ENCODE assay signal across 35 cellular contexts in the genomic region with DNA sequence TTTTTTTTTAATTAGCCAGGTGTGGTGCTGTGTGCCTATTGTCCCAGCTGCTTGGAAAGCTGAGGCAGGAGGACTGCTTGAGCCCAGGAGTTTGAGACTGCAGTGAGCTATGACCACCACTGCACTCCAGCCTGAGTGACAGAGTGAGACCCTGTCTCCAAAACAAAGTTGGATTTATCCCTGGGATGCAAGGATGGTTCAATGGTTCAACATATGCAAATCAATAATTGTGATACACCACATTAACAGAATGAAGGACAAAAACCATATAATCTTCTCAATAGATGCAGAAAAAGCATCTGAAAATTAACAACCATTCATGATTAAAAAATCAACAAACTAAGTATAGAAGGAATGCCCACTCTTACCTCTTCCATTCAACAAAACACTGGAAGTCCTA.
"Had no signal": no experiment of that assay in that cellular context is flagged by ENCODE, and none has a peak within 500 bp of the region (broad histone marks: within the 10 kb centered on the region; RNA-seq: fewer than 3 reads in every experiment).

No MANE protein-coding gene starts in this region.

- H3K4me3 Mint-ChIP-seq: activated B cell treated with CpG ODN at 0.5 μM for 24 hours; activated CD4-positive, alpha-beta memory T cell treated with anti-CD3 and anti-CD28 coated beads for 36 hours; activated CD4-positive, alpha-beta T cell treated with anti-CD3 and anti-CD28 coated beads, Interleukin-2, amount 10 ng/mL, durations not matched to agents 24 days and 14 days; activated CD8-positive, alpha-beta T cell treated with anti-CD3 and anti-CD28 coated beads for 36 hours; activated naive CD4-positive, alpha-beta T cell treated with anti-CD3 and anti-CD28 coated beads for 36 hours; activated naive CD8-positive, alpha-beta T cell treated with anti-CD3 and anti-CD28 coated beads for 36 hours; activated T-cell treated with anti-CD3 and anti-CD28 coated beads, Interleukin-2, amount 50 U/mL, for 4 hours; activated T-cell treated with anti-CD3 and anti-CD28 coated beads, Interleukin-2, amount 50 U/mL, for 72 hours; activated T-helper 1 cell treated with anti-CD3 and anti-CD28 coated beads, Interleukin-12 subunit alpha, Interleukin-12 subunit beta, Interleukin-2, Interleukin-4 antibody, amounts not matched to agents 30 ng/mL and 10 ng/mL and 1 ng/mL, durations not matched to agents 14 hours and 24 hours and 36 hours; activated T-helper 17 cell treated with anti-CD3 and anti-CD28 coated beads, Interleukin-2, amount 50 U/mL, for 72 hours; T-helper 2 cell treated with Interferon-gamma antibody and Interleukin-4, amounts not matched to agents 5 μg/mL and 100 μg/mL, for 36 hours had no signal

- H3K27me3 ChIP-seq: adrenal gland, body of pancreas, brain microvascular endothelial cell, breast epithelium had no signal

- H3K27ac ChIP-seq: adrenal gland, body of pancreas, brain microvascular endothelial cell, breast epithelium, VCaP had no signal

- H3K27me3 Mint-ChIP-seq: activated B cell treated with CpG ODN at 0.5 μM for 24 hours; activated CD4-positive, alpha-beta memory T cell treated with anti-CD3 and anti-CD28 coated beads for 36 hours; activated CD4-positive, alpha-beta T cell treated with anti-CD3 and anti-CD28 coated beads, Interleukin-2, amount 10 ng/mL, durations not matched to agents 24 days and 14 days; activated CD8-positive, alpha-beta T cell treated with anti-CD3 and anti-CD28 coated beads for 36 hours; activated naive CD8-positive, alpha-beta T cell treated with anti-CD3 and anti-CD28 coated beads for 36 hours; activated T-helper 17 cell treated with anti-CD3 and anti-CD28 coated beads, Interleukin-2, amount 50 U/mL, for 72 hours had no signal

- FAIRE-seq: astrocyte, TTC549 had no signal

- ATAC-seq: activated CD8-positive, alpha-beta T cell treated with anti-CD3 and anti-CD28 coated beads for 36 hours; activated naive CD4-positive, alpha-beta T cell treated with anti-CD3 and anti-CD28 coated beads, Interleukin-2, amount 50 U/mL, for 72 hours; activated T-cell treated with anti-CD3 and anti-CD28 coated beads, Interleukin-2, amount 50 U/mL, for 4 hours; activated T-cell treated with anti-CD3 and anti-CD28 coated beads, Interleukin-2, amount 50 U/mL, for 72 hours; activated T-helper 17 cell treated with anti-CD3 and anti-CD28 coated beads, Interleukin-2, amount 50 U/mL, for 72 hours; body of pancreas had no signal

- H3K4me1 ChIP-seq: adrenal gland, body of pancreas, breast epithelium had no signal

- H3K4me1 Mint-ChIP-seq: activated B cell treated with CpG ODN at 0.5 μM for 24 hours had no signal

- H3K36me3 ChIP-seq: adrenal gland, breast epithelium had no signal

- H3K27ac Mint-ChIP-seq: activated B cell treated with CpG ODN at 0.5 μM for 24 hours; activated CD4-positive, alpha-beta memory T cell treated with anti-CD3 and anti-CD28 coated beads for 36 hours; activated CD4-positive, alpha-beta T cell treated with anti-CD3 and anti-CD28 coated beads, Interleukin-2, amount 10 ng/mL, durations not matched to agents 24 days and 14 days; activated CD8-positive, alpha-beta T cell treated with anti-CD3 and anti-CD28 coated beads for 36 hours; activated naive CD4-positive, alpha-beta T cell treated with anti-CD3 and anti-CD28 coated beads for 36 hours; activated naive CD8-positive, alpha-beta T cell treated with anti-CD3 and anti-CD28 coated beads for 36 hours; activated T-helper 1 cell treated with anti-CD3 and anti-CD28 coated beads, Interleukin-12 subunit alpha, Interleukin-12 subunit beta, Interleukin-2, Interleukin-4 antibody, amounts not matched to agents 30 ng/mL and 10 ng/mL and 1 ng/mL, durations not matched to agents 14 hours and 24 hours and 36 hours; activated T-helper 17 cell treated with anti-CD3 and anti-CD28 coated beads, Interleukin-2, amount 50 U/mL, for 72 hours; T-helper 2 cell treated with Interferon-gamma antibody and Interleukin-4, amounts not matched to agents 5 μg/mL and 100 μg/mL, for 36 hours had no signal

- DNase-seq: activated B cell treated with CpG ODN at 0.5 μM for 24 hours; activated CD4-positive, alpha-beta memory T cell treated with anti-CD3 and anti-CD28 coated beads for 36 hours; activated CD4-positive, alpha-beta T cell treated with anti-CD3 and anti-CD28 coated beads for 4 hours; activated CD4-positive, alpha-beta T cell treated with anti-CD3 and anti-CD28 coated beads, Interleukin-2, amount 10 ng/mL, durations not matched to agents 24 days and 14 days; activated CD4-positive, alpha-beta T cell treated with anti-CD3 and anti-CD28 coated beads, Interleukin-2, amount 50 U/mL, for 1 hour; activated CD4-positive, alpha-beta T cell treated with anti-CD3 and anti-CD28 coated beads, Interleukin-2, amount 50 U/mL, for 4 hours; activated CD4-positive, CD25-positive, alpha-beta regulatory T cell treated with anti-CD3 and anti-CD28 coated beads, Interleukin-2, amount 50 U/mL, for 72 hours; activated CD8-positive, alpha-beta memory T cell treated with anti-CD3 and anti-CD28 coated beads, Interleukin-2, amount 50 U/mL, for 4 hours; activated CD8-positive, alpha-beta T cell treated with anti-CD3 and anti-CD28 coated beads for 36 hours; activated effector memory CD4-positive, alpha-beta T cell treated with anti-CD3 and anti-CD28 coated beads, Interleukin-2, amount 50 U/mL, for 16 hours; activated gamma-delta T cell treated with Interleukin-2 at 50 U/mL for 16 hours; activated naive CD4-positive, alpha-beta T cell; activated naive CD4-positive, alpha-beta T cell treated with anti-CD3 and anti-CD28 coated beads for 36 hours; activated naive CD4-positive, alpha-beta T cell treated with anti-CD3 and anti-CD28 coated beads, Interleukin-2, amount 50 U/mL, for 16 hours; activated naive CD8-positive, alpha-beta T cell treated with anti-CD3 and anti-CD28 coated beads for 36 hours; activated T-cell treated with anti-CD3 and anti-CD28 coated beads for 4 hours; activated T-cell treated with anti-CD3 and anti-CD28 coated beads, Interleukin-2, amount 50 U/mL, for 1 hour; activated T-cell treated with anti-CD3 and anti-CD28 coated beads, Interleukin-2, amount 50 U/mL, for 4 hours; activated T-cell treated with anti-CD3 and anti-CD28 coated beads, Interleukin-2, amount 50 U/mL, for 72 hours; adrenal gland; amniotic stem cell; aorta; body of pancreas; brain microvascular endothelial cell; central memory CD4-positive, alpha-beta T cell; T-helper 2 cell; T-helper 9 cell had no signal

- H3K4me3 ChIP-seq: adrenal gland, body of pancreas, breast epithelium had no signal
